In the genomic region with DNA sequence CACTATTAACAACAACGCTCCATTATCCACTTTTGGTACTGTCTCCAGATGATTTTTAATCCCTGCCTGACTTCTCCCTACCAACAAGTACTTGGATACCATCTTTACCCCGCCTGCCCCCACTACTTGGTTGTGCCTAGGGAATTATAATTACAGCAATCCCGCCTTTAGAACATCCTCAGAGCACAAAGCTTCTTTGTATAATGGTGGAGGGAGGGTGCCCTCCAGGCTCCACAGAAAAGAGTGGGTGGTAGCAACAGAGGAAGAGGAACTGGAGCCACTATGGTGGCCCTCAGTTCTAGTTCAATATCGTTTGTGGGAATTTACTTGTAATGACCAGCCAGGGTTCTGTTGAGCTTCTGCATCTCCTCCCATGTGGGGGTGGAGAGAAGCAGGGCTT, we compare ENCODE assay signal across 15 cellular contexts.
DNase-seq lines count a peak whose midpoint lies in the region; ATAC-seq and TF ChIP-seq lines count a peak whose summit lies in the region.
"Had no signal": no experiment of that assay in that cellular context is flagged by ENCODE, and none has a peak within 500 bp of the region (broad histone marks: within the 10 kb centered on the region; RNA-seq: fewer than 3 reads in every experiment).

No MANE protein-coding gene starts in this region.

- intact Hi-C loops in Right ventricle myocardium inferior (cut with DNase I), result no loop called here
- intact Hi-C loops in left ventricle myocardium inferior (cut with micrococcal nuclease), result no loop called here
- intact Hi-C loops in upper lobe of right lung (cut with DNase I), result no loop called here
- intact Hi-C loops in Calu3 (cut with micrococcal nuclease; ENCODE audit: unreplicated experiment), result no loop called here
- intact Hi-C loops in tibial artery (cut with DNase I; ENCODE audit: low total_unique reads), result no loop called here
- intact Hi-C loops in natural killer cell (cut with micrococcal nuclease), result no loop called here

- no peaks in the 10 kb centered on the region for H3K4me1 ChIP-seq in right atrium auricular region
- peaks cover 28% of the 10 kb centered on the region for H3K4me1 ChIP-seq in left ventricle myocardium inferior
- H3K4me1 ChIP-seq in upper lobe of right lung, result peaks cover 17% of the 10 kb centered on the region
- H3K4me1 ChIP-seq in tibial artery, result peaks cover 0 to 8% (median 2%) of the 10 kb centered on the region in 4 donors

- no peak for DNase-seq in Right ventricle myocardium inferior (ENCODE audit: missing footprints)
- DNase-seq in right atrium auricular region (ENCODE audit: low spot score), result no peak
- DNase-seq in SK-N-MC (ENCODE audit: low read depth, low spot score), result no peak
- no peak for DNase-seq in left ventricle myocardium inferior
- DNase-seq in upper lobe of right lung, result no peak
- DNase-seq in Calu3, result no peak
- no peak for DNase-seq in tibial artery
- no peak for DNase-seq in natural killer cell
- DNase-seq: activated effector memory CD4-positive, alpha-beta T cell treated with Interleukin-2 at 50 U/mL for 16 hours; effector memory CD8-positive, alpha-beta T cell; foreskin fibroblast; KBM-7; NCI-H1417 treated with DMSO at 0.1 percent for 48 hours; SHP77; transverse colon had no signal

- no peaks in the 10 kb centered on the region for H3K9me3 Mint-ChIP-seq in Calu3 (ENCODE audit: low read depth, unreplicated experiment)
- no peaks in the 10 kb centered on the region for H3K9me3 Mint-ChIP-seq in natural killer cell
- H3K9me3 Mint-ChIP-seq: effector memory CD8-positive, alpha-beta T cell had no signal

- H3K4me3 ChIP-seq in right atrium auricular region, result no peak overlapping the region
- no peak overlapping the region for H3K4me3 ChIP-seq in SK-N-MC
- H3K4me3 ChIP-seq in left ventricle myocardium inferior, result no peak overlapping the region
- H3K4me3 ChIP-seq in upper lobe of right lung, result no peak overlapping the region
- no peak overlapping the region for H3K4me3 ChIP-seq in tibial artery
- H3K4me3 ChIP-seq: transverse colon had no signal

- no peaks in the 10 kb centered on the region for H3K27me3 Mint-ChIP-seq in Calu3 (ENCODE audit: unreplicated experiment)
- no peaks in the 10 kb centered on the region for H3K27me3 Mint-ChIP-seq in natural killer cell (ENCODE audit: low read depth in 2 of 2)
- H3K27me3 Mint-ChIP-seq: effector memory CD8-positive, alpha-beta T cell had no signal

- H3K4me1 Mint-ChIP-seq in Calu3 (ENCODE audit: low read depth, unreplicated experiment), result no peaks in the 10 kb centered on the region
- H3K4me1 Mint-ChIP-seq in natural killer cell, result peaks cover 16 to 22% of the 10 kb centered on the region in 2 donors

- ATAC-seq in Right ventricle myocardium inferior (peak; percentile 34), upper lobe of right lung (peak; percentile 75), natural killer cell (no peak)
- ATAC-seq: effector memory CD8-positive, alpha-beta T cell had no signal

- TF ChIP-seq CTCF in right atrium auricular region (IDR thresholded peaks at IDR 0.05) (no peak), left ventricle myocardium inferior (IDR thresholded peaks at IDR 0.05; ENCODE audit: borderline replicate concordance) (no peak), upper lobe of right lung (IDR thresholded peaks at IDR 0.05) (no peak), Calu3 (IDR thresholded peaks at IDR 0.05; ENCODE audit: unreplicated experiment) (no peak), tibial artery (IDR thresholded peaks at IDR 0.05) (no peak), natural killer cell (IDR thresholded peaks at IDR 0.05) (no peak)

- H3K27me3 ChIP-seq in right atrium auricular region (no peaks in the 10 kb centered on the region), left ventricle myocardium inferior (ENCODE audit: low read depth) (no peaks in the 10 kb centered on the region), upper lobe of right lung (no peaks in the 10 kb centered on the region), tibial artery (no peaks in the 10 kb centered on the region)
- H3K27me3 ChIP-seq: transverse colon had no signal

- H3K36me3 Mint-ChIP-seq in Calu3 (ENCODE audit: insufficient read depth, unreplicated experiment) (no peaks in the 10 kb centered on the region), natural killer cell (no peaks in the 10 kb centered on the region)

- CTCF ChIA-PET in Calu3 (lab: Charles Lee), result no interaction called here

- no peak overlapping the region for H3K9ac ChIP-seq in SK-N-MC (ENCODE audit: insufficient read length)

- H3K27ac ChIP-seq in right atrium auricular region (no peak overlapping the region), SK-N-MC (peak overlapping the region; percentile 46; the same call in 1 of the 2 replicates), left ventricle myocardium inferior (replicated peaks) (peak overlapping the region; percentile 7), upper lobe of right lung (no peak overlapping the region), tibial artery (no peak overlapping the region)
- H3K27ac ChIP-seq: transverse colon had no signal

- H3K4me3 Mint-ChIP-seq in Calu3 (ENCODE audit: low read depth, unreplicated experiment) (no peak overlapping the region), natural killer cell (no peak overlapping the region)
- H3K4me3 Mint-ChIP-seq: effector memory CD8-positive, alpha-beta T cell had no signal

- H3K27ac Mint-ChIP-seq in Calu3 (ENCODE audit: unreplicated experiment) (no peak overlapping the region), natural killer cell (no peak overlapping the region)

- H3K9me3 ChIP-seq in right atrium auricular region, result no peaks in the 10 kb centered on the region
- H3K9me3 ChIP-seq in SK-N-MC (ENCODE audit: low read depth, low read length), result no peaks in the 10 kb centered on the region
- no peaks in the 10 kb centered on the region for H3K9me3 ChIP-seq in left ventricle myocardium inferior (replicated peaks)
- no peaks in the 10 kb centered on the region for H3K9me3 ChIP-seq in upper lobe of right lung
- no peaks in the 10 kb centered on the region for H3K9me3 ChIP-seq in tibial artery
- H3K9me3 ChIP-seq: transverse colon had no signal

- H3K36me3 ChIP-seq in right atrium auricular region, result no peaks in the 10 kb centered on the region
- no peaks in the 10 kb centered on the region for H3K36me3 ChIP-seq in SK-N-MC (ENCODE audit: insufficient read depth, low read length)
- H3K36me3 ChIP-seq in left ventricle myocardium inferior, result no peaks in the 10 kb centered on the region
- no peaks in the 10 kb centered on the region for H3K36me3 ChIP-seq in upper lobe of right lung
- H3K36me3 ChIP-seq in tibial artery, result no peaks in the 10 kb centered on the region
- H3K36me3 ChIP-seq: transverse colon had no signal

- no TSS peak for BruUV-seq in Calu3 (replicated peaks; lab: Mats Ljungman, UMichigan)

Comparison
In these comparisons a context has a peak if more than half of its experiments do, and no peak if none do; other contexts are left out.
1. H3K27ac ChIP-seq: peak in SK-N-MC (single experiment) and left ventricle myocardium inferior (single experiment); none in right atrium auricular region (0 of 2), upper lobe of right lung (single experiment) and tibial artery (0 of 2).
2. ATAC-seq: peak in Right ventricle myocardium inferior (single experiment) and upper lobe of right lung (single experiment); none in natural killer cell (0 of 3).